Comparison of ENCODE assay signal across 8 cellular contexts in the genomic region with DNA sequence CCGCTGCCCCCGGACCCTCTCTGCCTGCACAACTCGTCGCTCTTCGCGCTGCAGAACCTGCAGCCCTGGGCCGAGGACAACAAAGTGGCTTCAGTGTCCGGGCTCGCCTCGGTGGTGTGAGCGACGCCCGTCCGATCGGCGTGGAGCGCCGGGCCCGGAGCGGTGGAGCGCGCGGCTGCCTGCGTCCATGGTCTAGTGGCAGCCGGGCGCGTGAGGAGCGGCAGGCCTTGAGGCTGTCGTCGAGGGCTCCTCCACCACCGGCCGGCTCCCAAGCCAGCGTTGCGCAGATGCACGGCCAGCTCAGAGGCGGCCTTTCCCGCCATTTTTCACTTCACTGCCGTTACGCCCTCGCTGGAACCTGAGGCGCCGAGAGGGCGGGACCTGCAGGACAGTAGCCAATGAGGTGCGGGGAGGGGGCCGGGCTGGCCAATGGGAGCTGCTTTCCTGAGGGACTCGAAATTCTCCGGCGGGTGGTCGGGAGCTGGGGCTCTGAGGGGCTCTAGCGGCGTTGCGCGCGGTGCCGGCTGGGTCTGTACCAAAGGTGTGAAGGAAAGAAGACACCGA. TPM values are rescaled to one million over a fixed set of nuclear protein-coding genes. Genes with fewer than 3 reads are reported as not detected.
DNase-seq lines count a peak whose midpoint lies in the region; ATAC-seq and TF ChIP-seq lines count a peak whose summit lies in the region.

No MANE protein-coding gene starts in this region.

- H3K27me3 Mint-ChIP-seq in activated naive CD4-positive, alpha-beta T cell treated with anti-CD3 and anti-CD28 coated beads, Interleukin-2, amount 10 ng/mL, durations not matched to agents 7 days and 5 days: peaks cover 99% of the 10 kb centered on the region

- TF ChIP-seq CTCF in GM12864 (IDR thresholded peaks at IDR 0.05; ENCODE audit: low read depth, low read length, missing control alignments): no peak
- no peak for TF ChIP-seq CTCF in right atrium auricular region (IDR thresholded peaks at IDR 0.05)
- no peak for TF ChIP-seq CTCF in gastrocnemius medialis (IDR thresholded peaks at IDR 0.05 in 4 of 5, conservative IDR thresholded peaks at IDR 0.05 in 1 of 5)

- H3K4me1 Mint-ChIP-seq in activated naive CD4-positive, alpha-beta T cell treated with anti-CD3 and anti-CD28 coated beads, Interleukin-2, amount 10 ng/mL, durations not matched to agents 7 days and 5 days: peaks cover 33% of the 10 kb centered on the region

- H3K4me1 ChIP-seq in right atrium auricular region (peaks cover 0 to 31% of the 10 kb centered on the region in 2 donors), gastrocnemius medialis (peaks cover 7 to 17% of the 10 kb centered on the region in 2 donors), SJCRH30 (no peaks in the 10 kb centered on the region)

- H3K27ac Mint-ChIP-seq in activated naive CD4-positive, alpha-beta T cell treated with anti-CD3 and anti-CD28 coated beads, Interleukin-2, amount 10 ng/mL, durations not matched to agents 7 days and 5 days: peak overlapping the region; percentile 65

- in situ Hi-C loops in gastrocnemius medialis (cut with MboI; ENCODE audit: low sequenced_read_pairs in 4 of 4): no loop called here

- intact Hi-C loops in gastrocnemius medialis (cut with DNase I; ENCODE audit: low total_unique reads): no loop called here

- H3K9me3 ChIP-seq in right atrium auricular region (no peaks in the 10 kb centered on the region), gastrocnemius medialis (no peaks in the 10 kb centered on the region), SJCRH30 (replicated peaks) (no peaks in the 10 kb centered on the region)

- DNase-seq in GM12864 (ENCODE audit: low read depth) (peak; percentile 30), NCI-H510A (lab: John Stamatoyannopoulos, UW) (peak; percentile 50), right atrium auricular region (ENCODE audit: low spot score) (no peak), gastrocnemius medialis (peak in 1 of 2 donors; percentile 47), SJCRH30 (no peak), amniotic stem cell (lab: John Stamatoyannopoulos, UW) (no peak)
- DNase-seq in activated naive CD4-positive, alpha-beta T cell treated with anti-CD3 and anti-CD28 coated beads, Interleukin-2, amount 10 ng/mL, durations not matched to agents 7 days and 5 days: peak; percentile 84

- H3K9me3 Mint-ChIP-seq in activated naive CD4-positive, alpha-beta T cell treated with anti-CD3 and anti-CD28 coated beads, Interleukin-2, amount 10 ng/mL, durations not matched to agents 7 days and 5 days: no peaks in the 10 kb centered on the region

- H3K36me3 Mint-ChIP-seq in activated naive CD4-positive, alpha-beta T cell treated with anti-CD3 and anti-CD28 coated beads, Interleukin-2, amount 10 ng/mL, durations not matched to agents 7 days and 5 days: peaks cover 9% of the 10 kb centered on the region

- CTCF ChIA-PET in activated naive CD4-positive, alpha-beta T cell treated with anti-CD3 and anti-CD28 coated beads, Interleukin-2, amount 10 ng/mL, durations not matched to agents 7 days and 5 days (lab: Charles Lee): no interaction called here

- H3K27me3 ChIP-seq in right atrium auricular region (peaks cover 42 to 64% of the 10 kb centered on the region in 2 donors), gastrocnemius medialis (peaks cover 85 to 99% (median 98%) of the 10 kb centered on the region in 3 donors), SJCRH30 (no peaks in the 10 kb centered on the region)

- no peak overlapping the region for H3K27ac ChIP-seq in right atrium auricular region
- H3K27ac ChIP-seq in gastrocnemius medialis: no peak overlapping the region
- H3K27ac ChIP-seq in SJCRH30: no peak overlapping the region

- peak overlapping the region; percentile 71 for H3K4me3 Mint-ChIP-seq in activated naive CD4-positive, alpha-beta T cell treated with anti-CD3 and anti-CD28 coated beads, Interleukin-2, amount 10 ng/mL, durations not matched to agents 7 days and 5 days

- H3K36me3 ChIP-seq in right atrium auricular region: no peaks in the 10 kb centered on the region
- H3K36me3 ChIP-seq in gastrocnemius medialis: no peaks in the 10 kb centered on the region
- no peaks in the 10 kb centered on the region for H3K36me3 ChIP-seq in SJCRH30

- TF ChIP-seq POLR2A in gastrocnemius medialis (IDR thresholded peaks at IDR 0.05): no peak

- ATAC-seq in gastrocnemius medialis (peak in 1 of 2 donors; percentile 61), HG03135 (IDR thresholded peaks at IDR 0.05; ENCODE audit: unreplicated experiment) (no peak)

- peak overlapping the region; percentile 37 for H3K4me3 ChIP-seq in GM12864 (ENCODE audit: low read depth, low read length)
- peak overlapping the region; percentile 3 to 44 for H3K4me3 ChIP-seq in right atrium auricular region
- peak overlapping the region; percentile 43 to 59 (median 45) for H3K4me3 ChIP-seq in gastrocnemius medialis
- no peak overlapping the region for H3K4me3 ChIP-seq in SJCRH30

RNA-seq across cellular contexts. Expression of a gene that starts 1.9 kb away (rescaled TPM):
- total RNA-seq in right atrium auricular region (not detected), gastrocnemius medialis (not detected)
- not detected in 2 replicates for total RNA-seq in SJCRH30 (2014; rRNA removed; shearing (Covaris generic))

RNA-seq across cellular contexts. Expression of a gene that starts 8.7 kb away (rescaled TPM):
- total RNA-seq in right atrium auricular region: 10 to 100 TPM; 15.2 to 19.0 TPM
- total RNA-seq in gastrocnemius medialis: 10 to 100 TPM; 14.2 to 23.6 (median 20.0) TPM
- total RNA-seq in SJCRH30 (2014; rRNA removed; shearing (Covaris generic)): 23.8 and 30.5 TPM in 2 replicates

RNA-seq across cellular contexts. Expression of a gene that starts 9.9 kb away (rescaled TPM):
- not detected for total RNA-seq in right atrium auricular region
- total RNA-seq in gastrocnemius medialis: under 1 TPM in 1 of 4 donors, not detected in 3; 0.24 TPM
- total RNA-seq in SJCRH30 (2014; rRNA removed; shearing (Covaris generic)): 0.30 and 0.61 TPM in 2 replicates

RNA-seq across cellular contexts. Expression of a gene that starts 13.4 kb away (rescaled TPM):
- 10 to 100 TPM; 55.2 to 80.9 TPM for total RNA-seq in right atrium auricular region
- 100 to 1,000 TPM; 112 to 148 (median 115) TPM for total RNA-seq in gastrocnemius medialis
- total RNA-seq in SJCRH30 (2014; rRNA removed; shearing (Covaris generic)): 125 and 132 TPM in 2 replicates

RNA-seq across cellular contexts. Expression of a gene that starts 13.6 kb away (rescaled TPM):
- 10 to 100 TPM; 16.0 to 27.3 TPM for total RNA-seq in right atrium auricular region
- 10 to 100 TPM; 24.2 to 38.5 (median 29.4) TPM for total RNA-seq in gastrocnemius medialis
- total RNA-seq in SJCRH30 (2014; rRNA removed; shearing (Covaris generic)): 42.6 and 46.3 TPM in 2 replicates

Comparison
In these comparisons a context has a peak if more than half of its experiments do, and no peak if none do; other contexts are left out.
1. DNase-seq: peak in GM12864 (single experiment), NCI-H510A (single experiment) and activated naive CD4-positive, alpha-beta T cell treated with anti-CD3 and anti-CD28 coated beads, Interleukin-2, amount 10 ng/mL, durations not matched to agents 7 days and 5 days (single experiment); none in right atrium auricular region (single experiment), SJCRH30 (0 of 2) and amniotic stem cell (single experiment).